ENCODE assay signal across 8 cellular contexts in the genomic region with DNA sequence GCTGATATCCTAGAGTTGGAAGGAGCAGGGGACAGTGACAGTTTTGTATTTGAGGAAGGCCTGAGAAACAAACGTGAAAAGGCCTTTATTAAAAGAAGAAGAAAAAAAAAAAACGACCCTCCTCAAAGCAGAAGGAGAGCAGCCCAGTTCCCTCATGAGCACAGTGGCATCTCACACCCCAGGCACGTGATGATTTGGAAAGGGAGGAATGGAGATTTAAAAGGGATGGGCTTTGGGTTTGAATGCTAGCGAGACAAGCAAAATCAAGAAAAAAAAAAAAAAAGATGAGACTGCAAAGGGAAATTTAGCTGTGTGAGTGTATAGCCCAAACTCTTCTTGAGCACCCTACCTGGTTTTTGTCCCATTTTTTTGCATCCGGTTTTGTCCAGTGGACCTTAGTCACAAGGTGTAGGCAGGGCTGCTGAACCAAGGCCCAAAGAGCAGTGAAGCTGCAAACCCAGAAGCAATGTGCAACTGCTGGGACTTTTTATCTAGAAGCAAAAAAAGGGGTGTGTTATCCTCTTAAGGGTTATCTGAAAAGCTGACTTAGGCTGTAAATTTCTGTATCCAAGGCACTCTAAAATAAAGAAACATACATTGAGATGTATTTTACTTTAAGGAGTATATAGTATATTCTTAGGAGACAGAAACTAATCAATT. TPM values are rescaled to one million over a fixed set of nuclear protein-coding genes. Genes with fewer than 3 reads are reported as not detected.
A peak's percentile ranks its signal among the peaks of the same experiment; 100 is the strongest.
DNase-seq lines count a peak whose midpoint lies in the region; ATAC-seq and TF ChIP-seq lines count a peak whose summit lies in the region.
"Had no signal": no experiment of that assay in that cellular context is flagged by ENCODE, and none has a peak within 500 bp of the region (broad histone marks: within the 10 kb centered on the region; RNA-seq: fewer than 3 reads in every experiment).

No MANE protein-coding gene starts in this region.

- peaks cover 27% of the 10 kb centered on the region for H3K4me1 Mint-ChIP-seq in WTC11
- peaks cover 6% of the 10 kb centered on the region for H3K4me1 Mint-ChIP-seq in stimulated activated effector memory CD8-positive, alpha-beta T cell treated with anti-CD3 and anti-CD28 coated beads, Interleukin-12 subunit alpha, Interleukin-12 subunit beta, amount 100 ng/mL, for 72 hours

- intact Hi-C loops in left lung (cut with DNase I), result no loop called here

- H3K4me3 ChIP-seq in left lung, result peak overlapping the region in 1 of 2 donors; percentile 64

- peak overlapping the region; percentile 87 to 90 for H3K27ac ChIP-seq in left lung

- H3K9me3 Mint-ChIP-seq in WTC11, result no peaks in the 10 kb centered on the region
- no peaks in the 10 kb centered on the region for H3K9me3 Mint-ChIP-seq in stimulated activated effector memory CD8-positive, alpha-beta T cell treated with anti-CD3 and anti-CD28 coated beads, Interleukin-12 subunit alpha, Interleukin-12 subunit beta, amount 100 ng/mL, for 72 hours

- peak overlapping the region; percentile 79 for H3K4me3 Mint-ChIP-seq in WTC11
- peak overlapping the region; percentile 61 for H3K4me3 Mint-ChIP-seq in stimulated activated effector memory CD8-positive, alpha-beta T cell treated with anti-CD3 and anti-CD28 coated beads, Interleukin-12 subunit alpha, Interleukin-12 subunit beta, amount 100 ng/mL, for 72 hours

- ATAC-seq in WTC11, result no peak
- no peak for ATAC-seq in left lung
- ATAC-seq in stimulated activated effector memory CD8-positive, alpha-beta T cell treated with anti-CD3 and anti-CD28 coated beads, Interleukin-12 subunit alpha, Interleukin-12 subunit beta, amount 100 ng/mL, for 72 hours, result no peak
- ATAC-seq in GM18909 (IDR thresholded peaks at IDR 0.05; ENCODE audit: poor library complexity, unreplicated experiment), result no peak
- ATAC-seq: Panc1 had no signal

- no peaks in the 10 kb centered on the region for H3K36me3 Mint-ChIP-seq in WTC11
- H3K36me3 Mint-ChIP-seq in stimulated activated effector memory CD8-positive, alpha-beta T cell treated with anti-CD3 and anti-CD28 coated beads, Interleukin-12 subunit alpha, Interleukin-12 subunit beta, amount 100 ng/mL, for 72 hours, result no peaks in the 10 kb centered on the region

- no peaks in the 10 kb centered on the region for H3K36me3 ChIP-seq in left lung

- no peaks in the 10 kb centered on the region for H3K27me3 ChIP-seq in left lung

- no peak overlapping the region for H3K27ac Mint-ChIP-seq in WTC11
- H3K27ac Mint-ChIP-seq in stimulated activated effector memory CD8-positive, alpha-beta T cell treated with anti-CD3 and anti-CD28 coated beads, Interleukin-12 subunit alpha, Interleukin-12 subunit beta, amount 100 ng/mL, for 72 hours, result no peak overlapping the region

- CTCF ChIA-PET in HEK293T (lab: Yijun Ruan, JAX), result no interaction called here
- CTCF ChIA-PET in WTC11 (lab: Charles Lee), result interaction anchor here (1.4 kb wide), 1 partner anchor 190 kb away, joined by 4 read pairs; no protein-coding TSS in a partner anchor

- POLR2A ChIA-PET in HEK293T (lab: Yijun Ruan, JAX) (no interaction called here), WTC11 (lab: Charles Lee) (interaction anchor here (1.0 kb wide), 1 partner anchor 294 kb away, joined by 4 read pairs; no protein-coding TSS in a partner anchor)

- TF ChIP-seq CTCF in WTC11 (IDR thresholded peaks at IDR 0.05) (no peak), left lung (IDR thresholded peaks at IDR 0.05) (no peak)

- H3K9me3 ChIP-seq in left lung, result no peaks in the 10 kb centered on the region

- H3K4me1 ChIP-seq in left lung, result peaks cover 6 to 35% of the 10 kb centered on the region in 2 donors

- H3K27me3 Mint-ChIP-seq in WTC11 (ENCODE audit: low read depth), result peaks cover 13% of the 10 kb centered on the region

- no peak for DNase-seq in HEK293T (ENCODE audit: extremely low spot score)
- DNase-seq in WTC11 (ENCODE audit: low spot score), result no peak
- no peak for DNase-seq in left lung
- DNase-seq in stimulated activated effector memory CD8-positive, alpha-beta T cell treated with anti-CD3 and anti-CD28 coated beads, Interleukin-12 subunit alpha, Interleukin-12 subunit beta, amount 100 ng/mL, for 72 hours (ENCODE audit: low spot score in 2 of 2), result no peak
- DNase-seq in NCI-H82 treated with DMSO at 0.1 percent for 48 hours (lab: John Stamatoyannopoulos, UW; ENCODE audit: unreplicated experiment), result no peak
- no peak for DNase-seq in NCI-H128 (lab: John Stamatoyannopoulos, UW; ENCODE audit: unreplicated experiment)

TF ChIP-seq in HEK293T, 16 proteins besides CTCF, POLR2A, EP300 and RAD21:
- TF ChIP-seq BHLHE40 (IDR thresholded peaks at IDR 0.05; ENCODE audit: borderline replicate concordance) (no peak), L3MBTL2 (conservative IDR thresholded peaks at IDR 0.05) (no peak), ZNF384 (IDR thresholded peaks at IDR 0.05) (0 out of 2 replicates have a peak, but pooled peaks have one; percentile 9), ELF4 (IDR thresholded peaks at IDR 0.05) (no peak)

TF ChIP-seq in WTC11, 78 proteins besides CTCF, POLR2A, EP300 and RAD21:
- TF ChIP-seq ZNF423 (CRISPR knock-in tag; IDR thresholded peaks at IDR 0.05) (no peak), JUN (CRISPR knock-in tag; IDR thresholded peaks at IDR 0.05) (no peak), ZNF416 (CRISPR knock-in tag; IDR thresholded peaks at IDR 0.05) (no peak), ZNF121 (CRISPR knock-in tag; IDR thresholded peaks at IDR 0.05) (no peak), ZNF219 (CRISPR knock-in tag; IDR thresholded peaks at IDR 0.05; ENCODE audit: borderline replicate concordance) (no peak), TP53 (CRISPR knock-in tag; IDR thresholded peaks at IDR 0.05) (no peak), FOXK1 (CRISPR knock-in tag; IDR thresholded peaks at IDR 0.05) (0 out of 2 replicates have a peak, but pooled peaks have one; percentile 4), ZNF671 (CRISPR knock-in tag; IDR thresholded peaks at IDR 0.05) (no peak), ZNF317 (CRISPR knock-in tag; IDR thresholded peaks at IDR 0.05; ENCODE audit: borderline replicate concordance, low read depth) (no peak), CBFB (CRISPR knock-in tag; IDR thresholded peaks at IDR 0.05; ENCODE audit: low read depth) (no peak), NFATC4 (CRISPR knock-in tag; IDR thresholded peaks at IDR 0.05) (no peak)
- TF ChIP-seq, protein P1, sequence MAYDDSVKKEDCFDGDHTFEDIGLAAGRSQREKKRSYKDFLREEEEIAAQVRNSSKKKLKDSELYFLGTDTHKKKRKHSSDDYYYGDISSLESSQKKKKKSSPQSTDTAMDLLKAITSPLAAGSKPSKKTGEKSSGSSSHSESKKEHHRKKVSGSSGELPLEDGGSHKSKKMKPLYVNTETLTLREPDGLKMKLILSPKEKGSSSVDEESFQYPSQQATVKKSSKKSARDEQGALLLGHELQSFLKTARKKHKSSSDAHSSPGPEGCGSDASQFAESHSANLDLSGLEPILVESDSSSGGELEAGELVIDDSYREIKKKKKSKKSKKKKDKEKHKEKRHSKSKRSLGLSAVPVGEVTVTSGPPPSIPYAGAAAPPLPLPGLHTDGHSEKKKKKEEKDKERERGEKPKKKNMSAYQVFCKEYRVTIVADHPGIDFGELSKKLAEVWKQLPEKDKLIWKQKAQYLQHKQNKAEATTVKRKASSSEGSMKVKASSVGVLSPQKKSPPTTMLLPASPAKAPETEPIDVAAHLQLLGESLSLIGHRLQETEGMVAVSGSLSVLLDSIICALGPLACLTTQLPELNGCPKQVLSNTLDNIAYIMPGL (CRISPR knock-in tag; IDR thresholded peaks at IDR 0.05), result no peak
- TF ChIP-seq, protein P2, sequence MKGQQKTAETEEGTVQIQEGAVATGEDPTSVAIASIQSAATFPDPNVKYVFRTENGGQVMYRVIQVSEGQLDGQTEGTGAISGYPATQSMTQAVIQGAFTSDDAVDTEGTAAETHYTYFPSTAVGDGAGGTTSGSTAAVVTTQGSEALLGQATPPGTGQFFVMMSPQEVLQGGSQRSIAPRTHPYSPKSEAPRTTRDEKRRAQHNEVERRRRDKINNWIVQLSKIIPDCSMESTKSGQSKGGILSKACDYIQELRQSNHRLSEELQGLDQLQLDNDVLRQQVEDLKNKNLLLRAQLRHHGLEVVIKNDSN (CRISPR knock-in tag; IDR thresholded peaks at IDR 0.05), result peak; percentile 57; the same call in 1 of the 2 replicates
- TF ChIP-seq, protein P3, sequence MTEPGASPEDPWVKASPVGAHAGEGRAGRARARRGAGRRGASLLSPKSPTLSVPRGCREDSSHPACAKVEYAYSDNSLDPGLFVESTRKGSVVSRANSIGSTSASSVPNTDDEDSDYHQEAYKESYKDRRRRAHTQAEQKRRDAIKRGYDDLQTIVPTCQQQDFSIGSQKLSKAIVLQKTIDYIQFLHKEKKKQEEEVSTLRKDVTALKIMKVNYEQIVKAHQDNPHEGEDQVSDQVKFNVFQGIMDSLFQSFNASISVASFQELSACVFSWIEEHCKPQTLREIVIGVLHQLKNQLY (CRISPR knock-in tag; IDR thresholded peaks at IDR 0.05), result no peak
- TF ChIP-seq, protein P4, sequence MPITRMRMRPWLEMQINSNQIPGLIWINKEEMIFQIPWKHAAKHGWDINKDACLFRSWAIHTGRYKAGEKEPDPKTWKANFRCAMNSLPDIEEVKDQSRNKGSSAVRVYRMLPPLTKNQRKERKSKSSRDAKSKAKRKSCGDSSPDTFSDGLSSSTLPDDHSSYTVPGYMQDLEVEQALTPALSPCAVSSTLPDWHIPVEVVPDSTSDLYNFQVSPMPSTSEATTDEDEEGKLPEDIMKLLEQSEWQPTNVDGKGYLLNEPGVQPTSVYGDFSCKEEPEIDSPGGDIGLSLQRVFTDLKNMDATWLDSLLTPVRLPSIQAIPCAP (CRISPR knock-in tag; IDR thresholded peaks at IDR 0.05), result no peak
- TF ChIP-seq, protein P5, sequence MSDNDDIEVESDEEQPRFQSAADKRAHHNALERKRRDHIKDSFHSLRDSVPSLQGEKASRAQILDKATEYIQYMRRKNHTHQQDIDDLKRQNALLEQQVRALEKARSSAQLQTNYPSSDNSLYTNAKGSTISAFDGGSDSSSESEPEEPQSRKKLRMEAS (CRISPR knock-in tag; IDR thresholded peaks at IDR 0.05), result no peak

RNA-seq across cellular contexts. Expression of a gene that starts 54.5 kb away (rescaled TPM):
- total RNA-seq in WTC11 (2021), result 38.5 to 39.4 TPM (median 39.4 TPM) in 3 replicates
- 10 to 100 TPM; 49.3 to 54.0 TPM for total RNA-seq in left lung
